Comparison of ENCODE assay signal across 34 cellular contexts in the genomic region with DNA sequence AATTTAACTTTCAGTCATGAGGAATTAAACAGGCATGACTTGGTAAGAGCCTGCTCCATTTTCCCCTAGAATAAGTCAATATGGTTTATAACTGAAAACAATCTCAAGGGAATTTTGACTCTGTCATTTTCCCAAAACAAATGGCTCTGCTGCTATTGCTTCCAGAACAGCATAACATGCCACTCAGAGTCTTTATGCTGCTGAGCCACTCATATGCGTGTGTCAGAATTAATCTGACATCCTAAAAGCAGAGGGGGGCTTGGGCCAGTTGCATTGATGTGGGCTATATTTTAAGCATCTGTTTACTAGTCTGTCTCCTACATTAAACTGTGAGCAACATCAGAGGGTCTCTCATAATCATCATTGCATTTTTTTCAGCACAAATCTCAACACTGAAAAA.
"Had no signal": no experiment of that assay in that cellular context is flagged by ENCODE, and none has a peak within 500 bp of the region (broad histone marks: within the 10 kb centered on the region; RNA-seq: fewer than 3 reads in every experiment).

No MANE protein-coding gene starts in this region.

- H3K9me3 ChIP-seq: adrenal gland, body of pancreas had no signal

- H3K27ac Mint-ChIP-seq: activated B cell treated with CpG ODN at 0.5 μM for 24 hours; activated CD4-positive, alpha-beta memory T cell treated with anti-CD3 and anti-CD28 coated beads for 36 hours; activated CD8-positive, alpha-beta T cell treated with anti-CD3 and anti-CD28 coated beads for 36 hours; activated naive CD4-positive, alpha-beta T cell treated with anti-CD3 and anti-CD28 coated beads for 36 hours; activated naive CD4-positive, alpha-beta T cell treated with anti-CD3 and anti-CD28 coated beads, Interleukin-2, amount 50 U/mL, for 72 hours; activated naive CD8-positive, alpha-beta T cell treated with anti-CD3 and anti-CD28 coated beads for 36 hours; activated T-cell treated with anti-CD3 and anti-CD28 coated beads, Interleukin-2, amount 50 U/mL, for 72 hours; activated T-helper 1 cell treated with anti-CD3 and anti-CD28 coated beads, Interleukin-12 subunit alpha, Interleukin-12 subunit beta, Interleukin-2, Interleukin-4 antibody, amounts not matched to agents 30 ng/mL and 10 ng/mL and 1 ng/mL, durations not matched to agents 14 hours and 24 hours and 36 hours; activated T-helper 17 cell treated with anti-CD3 and anti-CD28 coated beads, Interleukin-2, amount 50 U/mL, for 72 hours; T-helper 1 cell treated with Interleukin-12 subunit alpha and Interleukin-12 subunit beta and Interleukin-4 antibody, amounts not matched to agents 30 μg/mL and 1 μg/mL, for 36 hours; T-helper 2 cell treated with Interferon-gamma antibody and Interleukin-4, amounts not matched to agents 5 μg/mL and 100 μg/mL, for 36 hours had no signal

- H3K36me3 ChIP-seq: adrenal gland, brain microvascular endothelial cell, breast epithelium had no signal

- DNase-seq: activated B cell treated with CpG ODN at 0.5 μM for 24 hours; activated CD4-positive, alpha-beta memory T cell treated with anti-CD3 and anti-CD28 coated beads for 36 hours; activated CD4-positive, alpha-beta T cell treated with anti-CD3 and anti-CD28 coated beads for 48 hours; activated CD4-positive, alpha-beta T cell treated with anti-CD3 and anti-CD28 coated beads, Interleukin-2, amount 50 U/mL, for 1 hour; activated CD4-positive, alpha-beta T cell treated with anti-CD3 and anti-CD28 coated beads, Interleukin-2, amount 50 U/mL, for 4 hours; activated CD4-positive, CD25-positive, alpha-beta regulatory T cell treated with anti-CD3 and anti-CD28 coated beads, Interleukin-2, amount 50 U/mL, for 72 hours; activated CD8-positive, alpha-beta memory T cell treated with anti-CD3 and anti-CD28 coated beads, Interleukin-2, amount 50 U/mL, for 4 hours; activated CD8-positive, alpha-beta T cell treated with anti-CD3 and anti-CD28 coated beads for 36 hours; activated effector memory CD4-positive, alpha-beta T cell treated with anti-CD3 and anti-CD28 coated beads, Interleukin-2, amount 50 U/mL, for 16 hours; activated gamma-delta T cell treated with Interleukin-2 at 50 U/mL for 16 hours; activated naive CD4-positive, alpha-beta T cell; activated naive CD4-positive, alpha-beta T cell treated with anti-CD3 and anti-CD28 coated beads for 36 hours; activated naive CD4-positive, alpha-beta T cell treated with anti-CD3 and anti-CD28 coated beads, Interleukin-2, amount 50 U/mL, for 16 hours; activated naive CD8-positive, alpha-beta T cell treated with anti-CD3 and anti-CD28 coated beads for 36 hours; activated T-cell treated with anti-CD3 and anti-CD28 coated beads for 4 hours; activated T-cell treated with anti-CD3 and anti-CD28 coated beads, Interleukin-2, amount 50 U/mL, for 1 hour; activated T-cell treated with anti-CD3 and anti-CD28 coated beads, Interleukin-2, amount 50 U/mL, for 4 hours; activated T-cell treated with anti-CD3 and anti-CD28 coated beads, Interleukin-2, amount 50 U/mL, for 72 hours; adrenal gland; amniotic stem cell; aorta; body of pancreas; brain microvascular endothelial cell; central memory CD4-positive, alpha-beta T cell; T-helper 1 cell; T-helper 2 cell; T-helper 9 cell had no signal

- ATAC-seq: activated CD8-positive, alpha-beta T cell treated with anti-CD3 and anti-CD28 coated beads for 36 hours; activated naive CD4-positive, alpha-beta T cell treated with anti-CD3 and anti-CD28 coated beads, Interleukin-2, amount 50 U/mL, for 72 hours; activated T-cell treated with anti-CD3 and anti-CD28 coated beads, Interleukin-2, amount 50 U/mL, for 4 hours; activated T-cell treated with anti-CD3 and anti-CD28 coated beads, Interleukin-2, amount 50 U/mL, for 72 hours; activated T-helper 17 cell treated with anti-CD3 and anti-CD28 coated beads, Interleukin-2, amount 50 U/mL, for 72 hours; body of pancreas had no signal

- H3K27ac ChIP-seq: adrenal gland, body of pancreas, brain microvascular endothelial cell, breast epithelium, VCaP had no signal

- H3K9me3 Mint-ChIP-seq: activated naive CD8-positive, alpha-beta T cell treated with anti-CD3 and anti-CD28 coated beads for 36 hours; activated T-helper 17 cell treated with anti-CD3 and anti-CD28 coated beads, Interleukin-2, amount 50 U/mL, for 72 hours had no signal

- H3K4me3 Mint-ChIP-seq: activated B cell treated with CpG ODN at 0.5 μM for 24 hours; activated CD4-positive, alpha-beta memory T cell treated with anti-CD3 and anti-CD28 coated beads for 36 hours; activated CD8-positive, alpha-beta T cell treated with anti-CD3 and anti-CD28 coated beads for 36 hours; activated naive CD4-positive, alpha-beta T cell treated with anti-CD3 and anti-CD28 coated beads for 36 hours; activated naive CD8-positive, alpha-beta T cell treated with anti-CD3 and anti-CD28 coated beads for 36 hours; activated T-cell treated with anti-CD3 and anti-CD28 coated beads, Interleukin-2, amount 50 U/mL, for 4 hours; activated T-cell treated with anti-CD3 and anti-CD28 coated beads, Interleukin-2, amount 50 U/mL, for 72 hours; activated T-helper 1 cell treated with anti-CD3 and anti-CD28 coated beads, Interleukin-12 subunit alpha, Interleukin-12 subunit beta, Interleukin-2, Interleukin-4 antibody, amounts not matched to agents 30 ng/mL and 10 ng/mL and 1 ng/mL, durations not matched to agents 14 hours and 24 hours and 36 hours; activated T-helper 17 cell treated with anti-CD3 and anti-CD28 coated beads, Interleukin-2, amount 50 U/mL, for 72 hours; T-helper 1 cell treated with Interleukin-12 subunit alpha and Interleukin-12 subunit beta and Interleukin-4 antibody, amounts not matched to agents 30 μg/mL and 1 μg/mL, for 36 hours; T-helper 2 cell treated with Interferon-gamma antibody and Interleukin-4, amounts not matched to agents 5 μg/mL and 100 μg/mL, for 36 hours had no signal

- H3K4me1 Mint-ChIP-seq: activated B cell treated with CpG ODN at 0.5 μM for 24 hours; activated naive CD8-positive, alpha-beta T cell treated with anti-CD3 and anti-CD28 coated beads for 36 hours; activated T-helper 17 cell treated with anti-CD3 and anti-CD28 coated beads, Interleukin-2, amount 50 U/mL, for 72 hours had no signal

- H3K4me3 ChIP-seq: adrenal gland, body of pancreas, breast epithelium had no signal

- H3K27me3 ChIP-seq: adrenal gland, body of pancreas, brain microvascular endothelial cell, breast epithelium had no signal

- H3K36me3 Mint-ChIP-seq: activated CD4-positive, alpha-beta memory T cell treated with anti-CD3 and anti-CD28 coated beads for 36 hours; activated naive CD8-positive, alpha-beta T cell treated with anti-CD3 and anti-CD28 coated beads for 36 hours had no signal

- H3K4me1 ChIP-seq: adrenal gland, body of pancreas, breast epithelium had no signal
